ENCODE assay signal across 28 cellular contexts in the genomic region with DNA sequence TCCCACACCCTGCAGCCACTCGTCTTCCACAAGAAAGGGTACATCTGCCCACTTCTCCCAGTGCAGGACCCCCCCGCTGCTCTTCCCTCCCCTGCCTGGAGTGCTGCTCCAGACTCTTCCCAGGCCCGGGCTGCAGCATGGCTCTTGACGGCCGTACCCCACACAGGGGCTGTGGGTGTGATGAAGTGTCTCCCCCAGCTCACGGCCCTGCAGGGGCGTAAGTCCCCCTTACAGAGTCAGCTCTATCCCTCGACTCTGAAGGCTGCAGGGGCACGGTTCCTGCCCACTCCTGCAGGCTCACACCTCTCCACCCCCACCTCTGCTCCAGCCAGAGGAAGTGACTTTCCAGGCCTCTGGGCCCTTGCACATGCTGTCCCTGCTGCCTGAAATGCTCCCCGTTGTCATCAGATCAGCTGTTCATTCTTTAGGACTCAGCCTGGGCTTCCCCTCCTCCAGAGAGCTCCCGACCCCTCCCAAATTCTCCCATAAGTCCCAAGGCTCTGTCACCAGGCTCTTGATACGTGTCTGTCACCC.
"Had no signal": no experiment of that assay in that cellular context is flagged by ENCODE, and none has a peak within 500 bp of the region (broad histone marks: within the 10 kb centered on the region; RNA-seq: fewer than 3 reads in every experiment).

No MANE protein-coding gene starts in this region.

- H3K4me1 Mint-ChIP-seq: activated CD8-positive, alpha-beta memory T cell treated with anti-CD3 and anti-CD28 coated beads, Interleukin-2, amount 10 ng/mL, durations not matched to agents 7 days and 5 days; activated naive CD4-positive, alpha-beta T cell treated with anti-CD3 and anti-CD28 coated beads, Interleukin-2, amount 50 U/mL, for 24 hours had no signal

- H3K27me3 ChIP-seq: colonic mucosa, esophagus squamous epithelium, heart right ventricle, right atrium auricular region, testis, transverse colon, uterus had no signal

- H3K4me2 ChIP-seq: smooth muscle cell had no signal

- FAIRE-seq: bronchial epithelial cell, endometrium, islet of Langerhans had no signal

- DNase-seq: activated B cell treated with CpG ODN at 0.5 μM for 24 hours; activated CD8-positive, alpha-beta memory T cell treated with anti-CD3 and anti-CD28 coated beads, Interleukin-2, amount 10 ng/mL, durations not matched to agents 7 days and 5 days; activated CD8-positive, alpha-beta T cell treated with anti-CD3 and anti-CD28 coated beads, Interleukin-2, amount 10 ng/mL, durations not matched to agents 7 days and 5 days; activated T-cell treated with anti-CD3 and anti-CD28 coated beads, Interleukin-2, amount 50 U/mL, for 48 hours; colonic mucosa; effector CD8-positive, alpha-beta T cell; esophagus squamous epithelium; foreskin melanocyte; heart right ventricle; left ventricle myocardium inferior; mesendoderm; mucosa of descending colon; occipital lobe; stimulated activated CD4-positive, alpha-beta T cell treated with anti-CD3 and anti-CD28 coated beads, Interleukin-1b, Interleukin-23, amount 100 ng/mL, for 48 hours; stimulated activated naive CD4-positive, alpha-beta T cell treated with Interleukin-2 at 50 U/mL for 16 hours; T-helper 17 cell; testis; transverse colon; uterus had no signal

- H3K27me3 Mint-ChIP-seq: activated naive CD4-positive, alpha-beta T cell treated with anti-CD3 and anti-CD28 coated beads, Interleukin-2, amount 50 U/mL, for 24 hours had no signal

- H3K4me3 ChIP-seq: colonic mucosa, esophagus squamous epithelium, heart right ventricle, left ventricle myocardium inferior, lung, mucosa of descending colon, right atrium auricular region, smooth muscle cell, testis, transverse colon, uterus had no signal

- H3K9me3 Mint-ChIP-seq: activated B cell treated with CpG ODN at 0.5 μM for 24 hours; activated naive CD4-positive, alpha-beta T cell treated with anti-CD3 and anti-CD28 coated beads, Interleukin-2, amount 50 U/mL, for 24 hours had no signal

- H3K27ac ChIP-seq: colonic mucosa, epithelial cell of prostate, esophagus squamous epithelium, heart right ventricle, left ventricle myocardium inferior, right atrium auricular region, testis, transverse colon, uterus had no signal

- H3K4me3 Mint-ChIP-seq: activated B cell treated with CpG ODN at 0.5 μM for 24 hours; activated CD8-positive, alpha-beta memory T cell treated with anti-CD3 and anti-CD28 coated beads, Interleukin-2, amount 10 ng/mL, durations not matched to agents 7 days and 5 days; activated CD8-positive, alpha-beta T cell treated with anti-CD3 and anti-CD28 coated beads, Interleukin-2, amount 10 ng/mL, durations not matched to agents 7 days and 5 days; activated naive CD4-positive, alpha-beta T cell treated with anti-CD3 and anti-CD28 coated beads, Interleukin-2, amount 50 U/mL, for 24 hours; T-helper 17 cell had no signal

- H3K9me3 ChIP-seq: colonic mucosa, testis, transverse colon, uterus had no signal

- H3K36me3 Mint-ChIP-seq: activated CD8-positive, alpha-beta memory T cell treated with anti-CD3 and anti-CD28 coated beads, Interleukin-2, amount 10 ng/mL, durations not matched to agents 7 days and 5 days had no signal

- H3K27ac Mint-ChIP-seq: activated B cell treated with CpG ODN at 0.5 μM for 24 hours; activated CD8-positive, alpha-beta memory T cell treated with anti-CD3 and anti-CD28 coated beads, Interleukin-2, amount 10 ng/mL, durations not matched to agents 7 days and 5 days; activated CD8-positive, alpha-beta T cell treated with anti-CD3 and anti-CD28 coated beads, Interleukin-2, amount 10 ng/mL, durations not matched to agents 7 days and 5 days; activated T-helper 2 cell treated with anti-CD3 and anti-CD28 coated beads, Interferon-gamma antibody, Interleukin-2, Interleukin-4, amounts not matched to agents 10 μg/mL and 5 μg/mL and 100 μg/mL, durations not matched to agents 14 hours and 24 hours and 36 hours; T-helper 17 cell had no signal

- ATAC-seq: activated CD8-positive, alpha-beta memory T cell treated with anti-CD3 and anti-CD28 coated beads, Interleukin-2, amount 10 ng/mL, durations not matched to agents 7 days and 5 days; activated CD8-positive, alpha-beta T cell treated with anti-CD3 and anti-CD28 coated beads, Interleukin-2, amount 10 ng/mL, durations not matched to agents 7 days and 5 days; heart right ventricle; mucosa of descending colon; T-helper 17 cell had no signal

- H3K36me3 ChIP-seq: colonic mucosa, esophagus squamous epithelium, heart right ventricle, left ventricle myocardium inferior, right atrium auricular region, transverse colon, uterus had no signal

- H3K4me1 ChIP-seq: colonic mucosa, uterus had no signal
